8 cellular contexts compared by ENCODE assay signal in genomic region chr1:66332524-66332853, GRCh38.
DNase-seq lines count a peak whose midpoint lies in the region; ATAC-seq and TF ChIP-seq lines count a peak whose summit lies in the region.

No MANE protein-coding gene starts in this region.

- H3K79me2 ChIP-seq in Karpas-422 (ENCODE audit: low read length) (no peaks in the 10 kb centered on the region), neural cell (replicated peaks; ENCODE audit: insufficient read depth, low read length) (peaks cover 6% of the 10 kb centered on the region)

- H2AFZ ChIP-seq in Karpas-422 (ENCODE audit: low read length) (peak overlapping the region; percentile 82; the same call in 1 of the 2 replicates), neural cell (ENCODE audit: low read depth, low read length) (no peak overlapping the region)

- peak overlapping the region; percentile 99 for H3K4me3 Mint-ChIP-seq in endothelial cell (ENCODE audit: unreplicated experiment)

- H3K4me1 ChIP-seq in Karpas-422 (ENCODE audit: low read length), result peaks cover 67% of the 10 kb centered on the region

- H3K27me3 ChIP-seq in BJ (ENCODE audit: control insufficient read depth, insufficient read depth, low read length) (no peaks in the 10 kb centered on the region), Karpas-422 (ENCODE audit: low read length) (no peaks in the 10 kb centered on the region), neural cell (ENCODE audit: insufficient read depth, low read depth, low read length) (no peaks in the 10 kb centered on the region)

- H3K27ac Mint-ChIP-seq in endothelial cell (ENCODE audit: unreplicated experiment), result peak overlapping the region; percentile 98

- POLR2A ChIA-PET in BJ (lab: Charles Lee), result interaction anchor here (0.6 to 2.3 kb wide), 3 partner anchors 9 to 61 kb away, joined by 3 to 14 read pairs (median 10); no protein-coding TSS in a partner anchor

- peaks cover 12% of the 10 kb centered on the region for H3K36me3 Mint-ChIP-seq in endothelial cell (ENCODE audit: low read depth, unreplicated experiment)

- TF ChIP-seq RAD21 in neural cell (conservative IDR thresholded peaks at IDR 0.05), result no peak

- H3K27me3 Mint-ChIP-seq in endothelial cell (ENCODE audit: unreplicated experiment), result peaks cover 4% of the 10 kb centered on the region

- no peak for TF ChIP-seq CTCF in BJ (IDR thresholded peaks at IDR 0.05; ENCODE audit: insufficient read depth, low read depth, low read length)
- TF ChIP-seq CTCF in endothelial cell (IDR thresholded peaks at IDR 0.05; ENCODE audit: unreplicated experiment), result no peak
- no peak for TF ChIP-seq CTCF in neural cell (IDR thresholded peaks at IDR 0.05; ENCODE audit: poor library complexity, severe bottlenecking)

- peak overlapping the region; percentile 59 for H3K9ac ChIP-seq in Karpas-422 (ENCODE audit: low read length)
- no peak overlapping the region for H3K9ac ChIP-seq in neural cell (ENCODE audit: low read length)

- H3K4me3 ChIP-seq in BJ (ENCODE audit: low read depth, low read length) (peak overlapping the region; percentile 60), Karpas-422 (ENCODE audit: low read length) (peak overlapping the region; percentile 62), neural cell (ENCODE audit: low read length) (peak overlapping the region; percentile 51)

- H3F3A ChIP-seq in neural cell (ENCODE audit: insufficient read depth, low read length, poor library complexity, severe bottlenecking), result no peaks in the 10 kb centered on the region

- DNase-seq in BJ (ENCODE audit: low read depth) (no peak), Karpas-422 (no peak), endothelial cell (ENCODE audit: low spot score) (no peak), T1000 (lab: John Stamatoyannopoulos, UW) (no peak), HuH-7.5 (ENCODE audit: low spot score) (no peak), MV-4-11 (lab: John Stamatoyannopoulos, UW) (no peak)

- H4K20me1 ChIP-seq in Karpas-422 (ENCODE audit: insufficient read depth, low read depth, low read length) (no peaks in the 10 kb centered on the region), neural cell (ENCODE audit: insufficient read depth) (no peaks in the 10 kb centered on the region)

- H3K9me3 ChIP-seq in Karpas-422 (ENCODE audit: low read length) (no peaks in the 10 kb centered on the region), neural cell (ENCODE audit: low read length) (no peaks in the 10 kb centered on the region)

- H3K9me3 Mint-ChIP-seq in endothelial cell (ENCODE audit: unreplicated experiment), result no peaks in the 10 kb centered on the region

- peak overlapping the region; percentile 60 for H3K27ac ChIP-seq in Karpas-422 (ENCODE audit: low read length)
- H3K27ac ChIP-seq in neural cell (ENCODE audit: low read length), result no peak overlapping the region

- H3K4me2 ChIP-seq in Karpas-422 (ENCODE audit: low read depth, low read length, poor library complexity, severe bottlenecking) (peak overlapping the region; percentile 67), neural cell (ENCODE audit: low read length) (no peak overlapping the region)

- peaks cover 49% of the 10 kb centered on the region for H3K4me1 Mint-ChIP-seq in endothelial cell (ENCODE audit: unreplicated experiment)

- ATAC-seq in HG02610 (IDR thresholded peaks at IDR 0.05; ENCODE audit: unreplicated experiment), result no peak

- no peak for TF ChIP-seq EP300 in neural cell (conservative IDR thresholded peaks at IDR 0.05; ENCODE audit: poor library complexity, severe bottlenecking)

- CTCF ChIA-PET in BJ (lab: Yijun Ruan, JAX), result interaction anchor here (0.7 to 2.5 kb wide), 22 partner anchors 10 to 172 kb away, joined by 3 to 16 read pairs (median 4); no protein-coding TSS in a partner anchor

- H3K9me2 ChIP-seq in Karpas-422 (replicated peaks; ENCODE audit: insufficient read depth, low read length), result no peaks in the 10 kb centered on the region
- no peaks in the 10 kb centered on the region for H3K9me2 ChIP-seq in neural cell (ENCODE audit: insufficient read depth, low read length)

- H3K36me3 ChIP-seq in BJ (ENCODE audit: control insufficient read depth, insufficient read depth, low read length) (peaks cover 1% of the 10 kb centered on the region; the same call in 1 of the 2 replicates), Karpas-422 (ENCODE audit: insufficient read depth, low read length) (no peaks in the 10 kb centered on the region), neural cell (ENCODE audit: insufficient read depth, low read length) (no peaks in the 10 kb centered on the region)

TF ChIP-seq in neural cell, 6 proteins besides CTCF, POLR2A, EP300 and RAD21:
- TF ChIP-seq EZH2 (IDR thresholded peaks at IDR 0.05; ENCODE audit: borderline replicate concordance, insufficient read depth, low read length, poor library complexity, severe bottlenecking) (no peak), TAF1 (IDR thresholded peaks at IDR 0.05; ENCODE audit: low read depth) (no peak), POLR2AphosphoS5 (IDR thresholded peaks at IDR 0.05) (no peak)
- TF ChIP-seq, protein P1, sequence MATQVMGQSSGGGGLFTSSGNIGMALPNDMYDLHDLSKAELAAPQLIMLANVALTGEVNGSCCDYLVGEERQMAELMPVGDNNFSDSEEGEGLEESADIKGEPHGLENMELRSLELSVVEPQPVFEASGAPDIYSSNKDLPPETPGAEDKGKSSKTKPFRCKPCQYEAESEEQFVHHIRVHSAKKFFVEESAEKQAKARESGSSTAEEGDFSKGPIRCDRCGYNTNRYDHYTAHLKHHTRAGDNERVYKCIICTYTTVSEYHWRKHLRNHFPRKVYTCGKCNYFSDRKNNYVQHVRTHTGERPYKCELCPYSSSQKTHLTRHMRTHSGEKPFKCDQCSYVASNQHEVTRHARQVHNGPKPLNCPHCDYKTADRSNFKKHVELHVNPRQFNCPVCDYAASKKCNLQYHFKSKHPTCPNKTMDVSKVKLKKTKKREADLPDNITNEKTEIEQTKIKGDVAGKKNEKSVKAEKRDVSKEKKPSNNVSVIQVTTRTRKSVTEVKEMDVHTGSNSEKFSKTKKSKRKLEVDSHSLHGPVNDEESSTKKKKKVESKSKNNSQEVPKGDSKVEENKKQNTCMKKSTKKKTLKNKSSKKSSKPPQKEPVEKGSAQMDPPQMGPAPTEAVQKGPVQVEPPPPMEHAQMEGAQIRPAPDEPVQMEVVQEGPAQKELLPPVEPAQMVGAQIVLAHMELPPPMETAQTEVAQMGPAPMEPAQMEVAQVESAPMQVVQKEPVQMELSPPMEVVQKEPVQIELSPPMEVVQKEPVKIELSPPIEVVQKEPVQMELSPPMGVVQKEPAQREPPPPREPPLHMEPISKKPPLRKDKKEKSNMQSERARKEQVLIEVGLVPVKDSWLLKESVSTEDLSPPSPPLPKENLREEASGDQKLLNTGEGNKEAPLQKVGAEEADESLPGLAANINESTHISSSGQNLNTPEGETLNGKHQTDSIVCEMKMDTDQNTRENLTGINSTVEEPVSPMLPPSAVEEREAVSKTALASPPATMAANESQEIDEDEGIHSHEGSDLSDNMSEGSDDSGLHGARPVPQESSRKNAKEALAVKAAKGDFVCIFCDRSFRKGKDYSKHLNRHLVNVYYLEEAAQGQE (IDR thresholded peaks at IDR 0.05; ENCODE audit: borderline replicate concordance), result no peak
